In genomic region chr14:21103710-21104447, GRCh38 we compare ENCODE assay signal across 8 cellular contexts. TPM values are rescaled to one million over a fixed set of nuclear protein-coding genes. Genes with fewer than 3 reads are reported as not detected.
DNase-seq lines count a peak whose midpoint lies in the region; ATAC-seq and TF ChIP-seq lines count a peak whose summit lies in the region.

No MANE protein-coding gene starts in this region.

- no peaks in the 10 kb centered on the region for H3K27me3 Mint-ChIP-seq in activated T-cell treated with anti-CD3 and anti-CD28 coated beads, Interleukin-2, amount 50 U/mL, for 24 hours

- peak overlapping the region; percentile 73 to 84 for H3K4me3 ChIP-seq in esophagus (ENCODE audit: low read depth in 1 of 2, low read length in 2 of 2)
- H3K4me3 ChIP-seq in mucosa of stomach (ENCODE audit: low read length) = peak overlapping the region; percentile 85

- TF ChIP-seq RAD21 in Ishikawa (IDR thresholded peaks at IDR 0.05; ENCODE audit: low read depth) = peak; percentile 31; the same call in 1 of the 2 replicates

- TF ChIP-seq EP300 in Ishikawa (IDR thresholded peaks at IDR 0.05; ENCODE audit: borderline replicate concordance) = peak; percentile 74; the same call in 1 of the 2 replicates

- H3K36me3 Mint-ChIP-seq in activated T-cell treated with anti-CD3 and anti-CD28 coated beads, Interleukin-2, amount 50 U/mL, for 24 hours (ENCODE audit: low read depth) = peaks cover 6% of the 10 kb centered on the region

- peaks cover 9 to 23% of the 10 kb centered on the region in 2 donors for H3K4me1 ChIP-seq in esophagus (ENCODE audit: control insufficient read depth in 2 of 2, insufficient read depth in 2 of 2, low read length in 1 of 2)
- peaks cover 64% of the 10 kb centered on the region for H3K4me1 ChIP-seq in mucosa of stomach (ENCODE audit: control insufficient read depth, insufficient read depth, low read length)

- H3K9ac ChIP-seq in mucosa of stomach (ENCODE audit: low read length) = peak overlapping the region; percentile 81

- H3K27ac ChIP-seq in esophagus (ENCODE audit: low read depth in 2 of 2, low read length in 1 of 2) = peak overlapping the region; percentile 99

- H3K9me3 ChIP-seq in esophagus (ENCODE audit: control insufficient read depth in 2 of 2, insufficient read depth in 1 of 2, low read depth in 1 of 2, low read length in 1 of 2) (no peaks in the 10 kb centered on the region), mucosa of stomach (ENCODE audit: control insufficient read depth, low read length) (no peaks in the 10 kb centered on the region)

- H3K4me1 Mint-ChIP-seq in activated T-cell treated with anti-CD3 and anti-CD28 coated beads, Interleukin-2, amount 50 U/mL, for 24 hours (ENCODE audit: low read depth) = peaks cover 47% of the 10 kb centered on the region

- H3K36me3 ChIP-seq in esophagus (ENCODE audit: control insufficient read depth in 2 of 2, insufficient read depth in 2 of 2, low read length in 1 of 2) (no peaks in the 10 kb centered on the region), mucosa of stomach (ENCODE audit: control insufficient read depth, insufficient read depth, low read length) (no peaks in the 10 kb centered on the region)

- H3K4me3 Mint-ChIP-seq in activated T-cell treated with anti-CD3 and anti-CD28 coated beads, Interleukin-2, amount 50 U/mL, for 24 hours = peak overlapping the region; percentile 83

- peak overlapping the region; percentile 93 for H3K27ac Mint-ChIP-seq in activated T-cell treated with anti-CD3 and anti-CD28 coated beads, Interleukin-2, amount 50 U/mL, for 24 hours

- ATAC-seq in GM21619 (IDR thresholded peaks at IDR 0.05; ENCODE audit: unreplicated experiment) = peak; percentile 91

- H3K27me3 ChIP-seq in esophagus (ENCODE audit: control insufficient read depth in 1 of 2, insufficient read depth in 2 of 2, low read length in 2 of 2) (no peaks in the 10 kb centered on the region), mucosa of stomach (ENCODE audit: control insufficient read depth, insufficient read depth, low read length) (no peaks in the 10 kb centered on the region)

- DNase-seq in DMS53 treated with DMSO at 0.1 percent for 48 hours (lab: John Stamatoyannopoulos, UW; ENCODE audit: unreplicated experiment) = peak; percentile 47
- peak; percentile 93 for DNase-seq in OCI-M2 (lab: John Stamatoyannopoulos, UW; ENCODE audit: unreplicated experiment)
- DNase-seq in activated T-cell treated with anti-CD3 and anti-CD28 coated beads, Interleukin-2, amount 50 U/mL, for 24 hours = peak; percentile 97
- DNase-seq in stimulated activated CD8-positive, alpha-beta memory T cell treated with anti-CD3 and anti-CD28 coated beads, Interleukin-4, amount 100 ng/mL, for 48 hours = peak; percentile 95

- WGBS in esophagus, 2 donors = 0% methylated on average over 62 of the region's 62 CpGs

- H3K9me3 Mint-ChIP-seq in activated T-cell treated with anti-CD3 and anti-CD28 coated beads, Interleukin-2, amount 50 U/mL, for 24 hours = no peaks in the 10 kb centered on the region

TF ChIP-seq in Ishikawa, 13 proteins besides CTCF, POLR2A, EP300 and RAD21:
- peak; percentile 79 for TF ChIP-seq TAF1 (IDR thresholded peaks at IDR 0.05; ENCODE audit: low read depth)
- TF ChIP-seq REST (IDR thresholded peaks at IDR 0.05; ENCODE audit: low read depth) = no peak
- no peak for TF ChIP-seq EGR1 (IDR thresholded peaks at IDR 0.05)
- peak; percentile 37; the same call in 1 of the 2 replicates for TF ChIP-seq TEAD4 (IDR thresholded peaks at IDR 0.05)
- TF ChIP-seq CEBPB (IDR thresholded peaks at IDR 0.05) = no peak; the same call in 1 of the 2 replicates
- TF ChIP-seq ZBTB7A (IDR thresholded peaks at IDR 0.05; ENCODE audit: low read depth) = peak; percentile 63; the same call in 1 of the 2 replicates
- TF ChIP-seq MAX (IDR thresholded peaks at IDR 0.05) = peak; percentile 86
- TF ChIP-seq FOXM1 (IDR thresholded peaks at IDR 0.05; ENCODE audit: borderline replicate concordance, low read depth) = peak; percentile 33; the same call in 1 of the 2 replicates
- TF ChIP-seq TCF12 (IDR thresholded peaks at IDR 0.05; ENCODE audit: low read depth) = no peak
- TF ChIP-seq USF1 (IDR thresholded peaks at IDR 0.05) = 0 out of 2 replicates have a peak, but pooled peaks have one; percentile 16
- TF ChIP-seq YY1 (IDR thresholded peaks at IDR 0.05; ENCODE audit: low read depth) = peak; percentile 42; the same call in 1 of the 2 replicates
- no peak for TF ChIP-seq NFIC (IDR thresholded peaks at IDR 0.05)
- no peak for TF ChIP-seq CREB1 (IDR thresholded peaks at IDR 0.05; ENCODE audit: low read depth)
TF ChIP-seq in Ishikawa: peak in this region for 7.

RNA-seq across cellular contexts. Expression of gene TMEM253, which starts 3.0 kb away (rescaled TPM):
- 1 to 10 TPM; 1.6 to 1.8 TPM for polyA plus RNA-seq in esophagus

RNA-seq across cellular contexts. Expression of gene ZNF219, which starts 5.4 kb away (rescaled TPM):
- 10 to 100 TPM; 39.9 to 42.2 TPM for polyA plus RNA-seq in esophagus

RNA-seq across cellular contexts. Expression of gene ARHGEF40, which starts 33.8 kb away (rescaled TPM):
- 1 to 10 TPM; 1.8 to 3.0 TPM for polyA plus RNA-seq in esophagus

RNA-seq across cellular contexts. Expression of gene RNASE8, which starts 46.3 kb away (rescaled TPM):
- not detected for polyA plus RNA-seq in esophagus

RNA-seq across cellular contexts. Expression of gene OR5AU1, which starts 52.0 kb away (rescaled TPM):
- polyA plus RNA-seq in esophagus = not detected

Comparison
In these comparisons a context has a peak if more than half of its experiments do, and no peak if none do; other contexts are left out.
1. Peak in every context shown above with its lines: DNase-seq, ATAC-seq, H3K4me3 ChIP-seq and H3K27ac ChIP-seq.
2. DNase-seq: peak in every context shown above with its lines; median percentile 97 in activated T-cell treated with anti-CD3 and anti-CD28 coated beads, Interleukin-2, amount 50 U/mL, for 24 hours; 95 in stimulated activated CD8-positive, alpha-beta memory T cell treated with anti-CD3 and anti-CD28 coated beads, Interleukin-4, amount 100 ng/mL, for 48 hours; 93 in OCI-M2; 47 in DMS53 treated with DMSO at 0.1 percent for 48 hours.